19 cellular contexts compared by ENCODE assay signal in genomic region chr2:234823196-234823876, GRCh38.
DNase-seq lines count a peak whose midpoint lies in the region; ATAC-seq, FAIRE-seq and TF ChIP-seq lines count a peak whose summit lies in the region.
"Had no signal": no experiment of that assay in that cellular context is flagged by ENCODE, and none has a peak within 500 bp of the region (broad histone marks: within the 10 kb centered on the region; RNA-seq: fewer than 3 reads in every experiment).

No MANE protein-coding gene starts in this region.

- H3K4me1 Mint-ChIP-seq in astrocyte (ENCODE audit: low read depth, unreplicated experiment), result peaks cover 18% of the 10 kb centered on the region
- H3K4me1 Mint-ChIP-seq: activated CD4-positive, alpha-beta T cell treated with anti-CD3 and anti-CD28 coated beads for 36 hours had no signal

- TF ChIP-seq CTCF in AG10803 (conservative IDR thresholded peaks at IDR 0.05; ENCODE audit: low read length) (no peak), astrocyte (IDR thresholded peaks at IDR 0.05; ENCODE audit: insufficient read depth, low read depth, low read length) (no peak), kidney (IDR thresholded peaks at IDR 0.05; ENCODE audit: borderline replicate concordance, extremely low read depth, insufficient read depth) (no peak), A673 (conservative IDR thresholded peaks at IDR 0.05; ENCODE audit: low read depth, low read length) (no peak)

- FAIRE-seq in astrocyte (lab: Jason Lieb, UNC), result no peak
- no peak for FAIRE-seq in kidney (lab: Jason Lieb, UNC)
- FAIRE-seq: keratinocyte had no signal

- POLR2A ChIA-PET in A673 (lab: Charles Lee; ENCODE audit: low non-redundant PET), result no interaction called here

- H3K9ac ChIP-seq in astrocyte (ENCODE audit: low read length) (peak overlapping the region; percentile 68), kidney (ENCODE audit: low read length in 2 of 2) (no peak overlapping the region)

- no peaks in the 10 kb centered on the region for H3K9me3 Mint-ChIP-seq in astrocyte (ENCODE audit: unreplicated experiment)
- H3K9me3 Mint-ChIP-seq: naive thymus-derived CD8-positive, alpha-beta T cell; T-helper 2 cell treated with Interferon-gamma antibody and Interleukin-4, amounts not matched to agents 5 μg/mL and 100 μg/mL, for 36 hours had no signal

- ATAC-seq in sciatic nerve (peak; percentile 96), GM18502 (IDR thresholded peaks at IDR 0.05; ENCODE audit: poor library complexity, unreplicated experiment) (no peak), HG03097 (IDR thresholded peaks at IDR 0.05; ENCODE audit: low FRiP score, unreplicated experiment) (no peak)
- ATAC-seq: activated CD4-positive, alpha-beta T cell treated with anti-CD3 and anti-CD28 coated beads for 36 hours; naive thymus-derived CD8-positive, alpha-beta T cell had no signal

- H3K36me3 Mint-ChIP-seq in astrocyte (ENCODE audit: low read depth, unreplicated experiment), result no peaks in the 10 kb centered on the region
- H3K36me3 Mint-ChIP-seq: activated naive CD8-positive, alpha-beta T cell; naive thymus-derived CD8-positive, alpha-beta T cell had no signal

- CTCF ChIA-PET in A673 (lab: Charles Lee), result no interaction called here

- H3K36me3 ChIP-seq in astrocyte (ENCODE audit: insufficient read depth, low read length), result no peaks in the 10 kb centered on the region
- no peaks in the 10 kb centered on the region for H3K36me3 ChIP-seq in kidney (ENCODE audit: control insufficient read depth in 1 of 2, insufficient read depth in 2 of 2, low read length in 2 of 2)
- H3K36me3 ChIP-seq in A673 (ENCODE audit: insufficient read depth, low read length, poor library complexity, severe bottlenecking), result no peaks in the 10 kb centered on the region

- peak; percentile 44 for DNase-seq in AG10803 (ENCODE audit: low read depth)
- peak; percentile 49 for DNase-seq in astrocyte (ENCODE audit: low read depth)
- DNase-seq in kidney, result no peak
- no peak for DNase-seq in sciatic nerve (ENCODE audit: low spot score)
- no peak for DNase-seq in A673 (ENCODE audit: low spot score)
- no peak for DNase-seq in HuH-7.5 (ENCODE audit: low spot score)
- DNase-seq: activated CD4-positive, alpha-beta T cell treated with anti-CD3 and anti-CD28 coated beads for 36 hours; H7; Karpas-422; naive thymus-derived CD8-positive, alpha-beta T cell; NCI-H1417 treated with DMSO at 0.1 percent for 48 hours; NCI-H748 treated with DMSO at 0.1 percent for 48 hours; RPMI8226; stimulated activated naive CD4-positive, alpha-beta T cell treated with Interleukin-2 at 50 U/mL for 16 hours had no signal

- no peaks in the 10 kb centered on the region for H3K27me3 ChIP-seq in astrocyte (ENCODE audit: insufficient read depth, low read length)
- no peaks in the 10 kb centered on the region for H3K27me3 ChIP-seq in A673 (replicated peaks; ENCODE audit: insufficient read depth, low read depth, low read length, poor library complexity)

- H3K27ac Mint-ChIP-seq in astrocyte (ENCODE audit: unreplicated experiment), result no peak overlapping the region
- H3K27ac Mint-ChIP-seq: activated CD4-positive, alpha-beta T cell treated with anti-CD3 and anti-CD28 coated beads for 36 hours; activated naive CD8-positive, alpha-beta T cell; naive thymus-derived CD8-positive, alpha-beta T cell; T-helper 2 cell treated with Interferon-gamma antibody and Interleukin-4, amounts not matched to agents 5 μg/mL and 100 μg/mL, for 36 hours had no signal

- peaks cover 2% of the 10 kb centered on the region for H3K27me3 Mint-ChIP-seq in astrocyte (ENCODE audit: low read depth, unreplicated experiment)

- no TSS peak for BruUV-seq in A673 (replicated peaks; lab: Mats Ljungman, UMichigan)

- H4K20me1 ChIP-seq in astrocyte (ENCODE audit: insufficient read depth, low read length), result no peaks in the 10 kb centered on the region

- H3K4me1 ChIP-seq in astrocyte (ENCODE audit: insufficient read depth, low read length) (peaks cover 20% of the 10 kb centered on the region), kidney (ENCODE audit: control insufficient read depth in 1 of 2, insufficient read depth in 1 of 2, low read depth in 1 of 2, low read length in 2 of 2) (peaks cover 7 to 9% of the 10 kb centered on the region in 2 donors), A673 (ENCODE audit: insufficient read depth, low read length, poor library complexity, severe bottlenecking) (no peaks in the 10 kb centered on the region)

- H3K4me3 ChIP-seq in AG10803 (ENCODE audit: low read length) (no peak overlapping the region), astrocyte (ENCODE audit: insufficient read depth, low read depth, low read length) (no peak overlapping the region), kidney (ENCODE audit: low read length in 2 of 2) (peak overlapping the region in 1 of 2 donors; percentile 9), A673 (ENCODE audit: low read depth, low read length, poor library complexity, severe bottlenecking) (no peak overlapping the region)

- peak overlapping the region; percentile 96 for H3K27ac ChIP-seq in astrocyte (ENCODE audit: low read depth, low read length)
- H3K27ac ChIP-seq in kidney (ENCODE audit: low read depth in 2 of 2, low read length in 2 of 2), result peak overlapping the region; percentile 53 to 74
- H3K27ac ChIP-seq in A673 (ENCODE audit: low read depth, low read length, poor library complexity, severe bottlenecking), result no peak overlapping the region

- no peaks in the 10 kb centered on the region for H3K9me3 ChIP-seq in astrocyte (ENCODE audit: insufficient read depth, low read depth, low read length)
- no peaks in the 10 kb centered on the region for H3K9me3 ChIP-seq in kidney (ENCODE audit: control insufficient read depth in 1 of 2, low read length in 2 of 2)
- no peaks in the 10 kb centered on the region for H3K9me3 ChIP-seq in A673 (ENCODE audit: low read depth, low read length, poor library complexity, severe bottlenecking)

- no peak overlapping the region for H3K4me3 Mint-ChIP-seq in astrocyte (ENCODE audit: unreplicated experiment)
- H3K4me3 Mint-ChIP-seq: activated CD4-positive, alpha-beta T cell treated with anti-CD3 and anti-CD28 coated beads for 36 hours; activated naive CD8-positive, alpha-beta T cell; naive thymus-derived CD8-positive, alpha-beta T cell; T-helper 2 cell treated with Interferon-gamma antibody and Interleukin-4, amounts not matched to agents 5 μg/mL and 100 μg/mL, for 36 hours had no signal

- peak overlapping the region; percentile 64 for H3K4me2 ChIP-seq in astrocyte (ENCODE audit: low read length)

- intact Hi-C loops in kidney (cut with DNase I), result no loop called here
- intact Hi-C loops in sciatic nerve (cut with DNase I), result no loop called here
- intact Hi-C loops in A673 (cut with micrococcal nuclease; ENCODE audit: unreplicated experiment), result no loop called here

- no peaks in the 10 kb centered on the region for H3K79me2 ChIP-seq in astrocyte (ENCODE audit: insufficient read depth, low read length)

- peak overlapping the region; percentile 6 for H2AFZ ChIP-seq in astrocyte (ENCODE audit: low read depth, low read length)

Comparison
In these comparisons a context has a peak if more than half of its experiments do, and no peak if none do; other contexts are left out.
1. DNase-seq: peak in AG10803 (single experiment) and astrocyte (single experiment); none in kidney (single experiment), sciatic nerve (single experiment), A673 (single experiment) and HuH-7.5 (single experiment).